Comparison of ENCODE assay signal across 2 cellular contexts in genomic region chr2:101147062-101147461, GRCh38.
TF ChIP-seq lines count a peak whose summit lies in the region.

No MANE protein-coding gene starts in this region.

TF ChIP-seq in A549, 52 proteins besides CTCF, POLR2A, EP300 and RAD21:
- TF ChIP-seq USF2 (IDR thresholded peaks at IDR 0.05) (no peak), EHF (CRISPR knock-in tag; IDR thresholded peaks at IDR 0.05) (no peak), GATA3 (IDR thresholded peaks at IDR 0.05; ENCODE audit: borderline replicate concordance) (no peak), RFX5 (IDR thresholded peaks at IDR 0.05) (no peak), NFE2L2 (conservative IDR thresholded peaks at IDR 0.05; ENCODE audit: low read length) (no peak), SREBF2 (IDR thresholded peaks at IDR 0.05) (no peak), E2F6 (IDR thresholded peaks at IDR 0.05; ENCODE audit: borderline replicate concordance, low read depth) (no peak), TFCP2L1 (CRISPR knock-in tag; IDR thresholded peaks at IDR 0.05) (no peak), POLR2AphosphoS2 (conservative IDR thresholded peaks at IDR 0.05; ENCODE audit: low read length) (no peak), ESRRA (IDR thresholded peaks at IDR 0.05; ENCODE audit: borderline replicate concordance, low read length) (no peak), RARB (CRISPR knock-in tag; IDR thresholded peaks at IDR 0.05) (no peak), HOXB5 (CRISPR knock-in tag; IDR thresholded peaks at IDR 0.05) (no peak), HOXA7 (CRISPR knock-in tag; IDR thresholded peaks at IDR 0.05) (no peak), HMGXB4 (CRISPR knock-in tag; IDR thresholded peaks at IDR 0.05; ENCODE audit: borderline replicate concordance) (no peak), ZC3H11A (IDR thresholded peaks at IDR 0.05) (no peak), ZNF302 (CRISPR knock-in tag; IDR thresholded peaks at IDR 0.05) (no peak), CHD4 (IDR thresholded peaks at IDR 0.05; ENCODE audit: borderline replicate concordance) (no peak), HOXB13 (CRISPR knock-in tag; IDR thresholded peaks at IDR 0.05; ENCODE audit: low read depth) (no peak)
- TF ChIP-seq, protein P1, sequence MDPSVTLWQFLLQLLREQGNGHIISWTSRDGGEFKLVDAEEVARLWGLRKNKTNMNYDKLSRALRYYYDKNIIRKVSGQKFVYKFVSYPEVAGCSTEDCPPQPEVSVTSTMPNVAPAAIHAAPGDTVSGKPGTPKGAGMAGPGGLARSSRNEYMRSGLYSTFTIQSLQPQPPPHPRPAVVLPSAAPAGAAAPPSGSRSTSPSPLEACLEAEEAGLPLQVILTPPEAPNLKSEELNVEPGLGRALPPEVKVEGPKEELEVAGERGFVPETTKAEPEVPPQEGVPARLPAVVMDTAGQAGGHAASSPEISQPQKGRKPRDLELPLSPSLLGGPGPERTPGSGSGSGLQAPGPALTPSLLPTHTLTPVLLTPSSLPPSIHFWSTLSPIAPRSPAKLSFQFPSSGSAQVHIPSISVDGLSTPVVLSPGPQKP (IDR thresholded peaks at IDR 0.05; ENCODE audit: low read depth, low read length): no peak

TF ChIP-seq in H1, 55 proteins besides CTCF, POLR2A, EP300 and RAD21:
- no peak for TF ChIP-seq SRF (IDR thresholded peaks at IDR 0.05; ENCODE audit: low read depth, low read length)
- no peak for TF ChIP-seq TAF1 (IDR thresholded peaks at IDR 0.05; ENCODE audit: low read depth, low read length)
- TF ChIP-seq CHD1 (IDR thresholded peaks at IDR 0.05; ENCODE audit: low read depth, low read length): no peak
- no peak for TF ChIP-seq HDAC6 (IDR thresholded peaks at IDR 0.05; ENCODE audit: low read depth, low read length)
- no peak for TF ChIP-seq SP2 (IDR thresholded peaks at IDR 0.05; ENCODE audit: low read length)
- no peak for TF ChIP-seq E2F6 (IDR thresholded peaks at IDR 0.05)
- no peak for TF ChIP-seq GTF2F1 (IDR thresholded peaks at IDR 0.05; ENCODE audit: borderline replicate concordance, low read depth, low read length)
- TF ChIP-seq NANOG (IDR thresholded peaks at IDR 0.05; ENCODE audit: insufficient read depth, low read depth, low read length, poor library complexity, severe bottlenecking): no peak
- no peak for TF ChIP-seq ASH2L (IDR thresholded peaks at IDR 0.05; ENCODE audit: low read length)
- TF ChIP-seq, protein P2, sequence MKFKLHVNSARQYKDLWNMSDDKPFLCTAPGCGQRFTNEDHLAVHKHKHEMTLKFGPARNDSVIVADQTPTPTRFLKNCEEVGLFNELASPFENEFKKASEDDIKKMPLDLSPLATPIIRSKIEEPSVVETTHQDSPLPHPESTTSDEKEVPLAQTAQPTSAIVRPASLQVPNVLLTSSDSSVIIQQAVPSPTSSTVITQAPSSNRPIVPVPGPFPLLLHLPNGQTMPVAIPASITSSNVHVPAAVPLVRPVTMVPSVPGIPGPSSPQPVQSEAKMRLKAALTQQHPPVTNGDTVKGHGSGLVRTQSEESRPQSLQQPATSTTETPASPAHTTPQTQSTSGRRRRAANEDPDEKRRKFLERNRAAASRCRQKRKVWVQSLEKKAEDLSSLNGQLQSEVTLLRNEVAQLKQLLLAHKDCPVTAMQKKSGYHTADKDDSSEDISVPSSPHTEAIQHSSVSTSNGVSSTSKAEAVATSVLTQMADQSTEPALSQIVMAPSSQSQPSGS (IDR thresholded peaks at IDR 0.05; ENCODE audit: low read length): no peak
- TF ChIP-seq, protein P3, sequence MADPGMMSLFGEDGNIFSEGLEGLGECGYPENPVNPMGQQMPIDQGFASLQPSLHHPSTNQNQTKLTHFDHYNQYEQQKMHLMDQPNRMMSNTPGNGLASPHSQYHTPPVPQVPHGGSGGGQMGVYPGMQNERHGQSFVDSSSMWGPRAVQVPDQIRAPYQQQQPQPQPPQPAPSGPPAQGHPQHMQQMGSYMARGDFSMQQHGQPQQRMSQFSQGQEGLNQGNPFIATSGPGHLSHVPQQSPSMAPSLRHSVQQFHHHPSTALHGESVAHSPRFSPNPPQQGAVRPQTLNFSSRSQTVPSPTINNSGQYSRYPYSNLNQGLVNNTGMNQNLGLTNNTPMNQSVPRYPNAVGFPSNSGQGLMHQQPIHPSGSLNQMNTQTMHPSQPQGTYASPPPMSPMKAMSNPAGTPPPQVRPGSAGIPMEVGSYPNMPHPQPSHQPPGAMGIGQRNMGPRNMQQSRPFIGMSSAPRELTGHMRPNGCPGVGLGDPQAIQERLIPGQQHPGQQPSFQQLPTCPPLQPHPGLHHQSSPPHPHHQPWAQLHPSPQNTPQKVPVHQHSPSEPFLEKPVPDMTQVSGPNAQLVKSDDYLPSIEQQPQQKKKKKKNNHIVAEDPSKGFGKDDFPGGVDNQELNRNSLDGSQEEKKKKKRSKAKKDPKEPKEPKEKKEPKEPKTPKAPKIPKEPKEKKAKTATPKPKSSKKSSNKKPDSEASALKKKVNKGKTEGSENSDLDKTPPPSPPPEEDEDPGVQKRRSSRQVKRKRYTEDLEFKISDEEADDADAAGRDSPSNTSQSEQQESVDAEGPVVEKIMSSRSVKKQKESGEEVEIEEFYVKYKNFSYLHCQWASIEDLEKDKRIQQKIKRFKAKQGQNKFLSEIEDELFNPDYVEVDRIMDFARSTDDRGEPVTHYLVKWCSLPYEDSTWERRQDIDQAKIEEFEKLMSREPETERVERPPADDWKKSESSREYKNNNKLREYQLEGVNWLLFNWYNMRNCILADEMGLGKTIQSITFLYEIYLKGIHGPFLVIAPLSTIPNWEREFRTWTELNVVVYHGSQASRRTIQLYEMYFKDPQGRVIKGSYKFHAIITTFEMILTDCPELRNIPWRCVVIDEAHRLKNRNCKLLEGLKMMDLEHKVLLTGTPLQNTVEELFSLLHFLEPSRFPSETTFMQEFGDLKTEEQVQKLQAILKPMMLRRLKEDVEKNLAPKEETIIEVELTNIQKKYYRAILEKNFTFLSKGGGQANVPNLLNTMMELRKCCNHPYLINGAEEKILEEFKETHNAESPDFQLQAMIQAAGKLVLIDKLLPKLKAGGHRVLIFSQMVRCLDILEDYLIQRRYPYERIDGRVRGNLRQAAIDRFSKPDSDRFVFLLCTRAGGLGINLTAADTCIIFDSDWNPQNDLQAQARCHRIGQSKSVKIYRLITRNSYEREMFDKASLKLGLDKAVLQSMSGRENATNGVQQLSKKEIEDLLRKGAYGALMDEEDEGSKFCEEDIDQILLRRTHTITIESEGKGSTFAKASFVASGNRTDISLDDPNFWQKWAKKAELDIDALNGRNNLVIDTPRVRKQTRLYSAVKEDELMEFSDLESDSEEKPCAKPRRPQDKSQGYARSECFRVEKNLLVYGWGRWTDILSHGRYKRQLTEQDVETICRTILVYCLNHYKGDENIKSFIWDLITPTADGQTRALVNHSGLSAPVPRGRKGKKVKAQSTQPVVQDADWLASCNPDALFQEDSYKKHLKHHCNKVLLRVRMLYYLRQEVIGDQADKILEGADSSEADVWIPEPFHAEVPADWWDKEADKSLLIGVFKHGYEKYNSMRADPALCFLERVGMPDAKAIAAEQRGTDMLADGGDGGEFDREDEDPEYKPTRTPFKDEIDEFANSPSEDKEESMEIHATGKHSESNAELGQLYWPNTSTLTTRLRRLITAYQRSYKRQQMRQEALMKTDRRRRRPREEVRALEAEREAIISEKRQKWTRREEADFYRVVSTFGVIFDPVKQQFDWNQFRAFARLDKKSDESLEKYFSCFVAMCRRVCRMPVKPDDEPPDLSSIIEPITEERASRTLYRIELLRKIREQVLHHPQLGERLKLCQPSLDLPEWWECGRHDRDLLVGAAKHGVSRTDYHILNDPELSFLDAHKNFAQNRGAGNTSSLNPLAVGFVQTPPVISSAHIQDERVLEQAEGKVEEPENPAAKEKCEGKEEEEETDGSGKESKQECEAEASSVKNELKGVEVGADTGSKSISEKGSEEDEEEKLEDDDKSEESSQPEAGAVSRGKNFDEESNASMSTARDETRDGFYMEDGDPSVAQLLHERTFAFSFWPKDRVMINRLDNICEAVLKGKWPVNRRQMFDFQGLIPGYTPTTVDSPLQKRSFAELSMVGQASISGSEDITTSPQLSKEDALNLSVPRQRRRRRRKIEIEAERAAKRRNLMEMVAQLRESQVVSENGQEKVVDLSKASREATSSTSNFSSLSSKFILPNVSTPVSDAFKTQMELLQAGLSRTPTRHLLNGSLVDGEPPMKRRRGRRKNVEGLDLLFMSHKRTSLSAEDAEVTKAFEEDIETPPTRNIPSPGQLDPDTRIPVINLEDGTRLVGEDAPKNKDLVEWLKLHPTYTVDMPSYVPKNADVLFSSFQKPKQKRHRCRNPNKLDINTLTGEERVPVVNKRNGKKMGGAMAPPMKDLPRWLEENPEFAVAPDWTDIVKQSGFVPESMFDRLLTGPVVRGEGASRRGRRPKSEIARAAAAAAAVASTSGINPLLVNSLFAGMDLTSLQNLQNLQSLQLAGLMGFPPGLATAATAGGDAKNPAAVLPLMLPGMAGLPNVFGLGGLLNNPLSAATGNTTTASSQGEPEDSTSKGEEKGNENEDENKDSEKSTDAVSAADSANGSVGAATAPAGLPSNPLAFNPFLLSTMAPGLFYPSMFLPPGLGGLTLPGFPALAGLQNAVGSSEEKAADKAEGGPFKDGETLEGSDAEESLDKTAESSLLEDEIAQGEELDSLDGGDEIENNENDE (IDR thresholded peaks at IDR 0.05; ENCODE audit: insufficient replicate concordance, low read length): no peak
- no peak for TF ChIP-seq KDM5A (IDR thresholded peaks at IDR 0.05; ENCODE audit: low read length)
- no peak for TF ChIP-seq CBX8 (IDR thresholded peaks at IDR 0.05; ENCODE audit: borderline replicate concordance, low read depth, low read length)
- no peak for TF ChIP-seq SAP30 (IDR thresholded peaks at IDR 0.05; ENCODE audit: insufficient read depth, insufficient replicate concordance, low read length)
- TF ChIP-seq SIRT6 (IDR thresholded peaks at IDR 0.05; ENCODE audit: low read length): no peak
- no peak for TF ChIP-seq RFX5 (IDR thresholded peaks at IDR 0.05; ENCODE audit: borderline replicate concordance, low read depth, low read length)
- no peak for TF ChIP-seq JUN (IDR thresholded peaks at IDR 0.05; ENCODE audit: low read depth, low read length)
- TF ChIP-seq JUND (IDR thresholded peaks at IDR 0.05; ENCODE audit: low read length): no peak
- TF ChIP-seq MAX (IDR thresholded peaks at IDR 0.05): no peak
- TF ChIP-seq TEAD4 (IDR thresholded peaks at IDR 0.05; ENCODE audit: low read depth, low read length): no peak
TF ChIP-seq in H1: peak in this region for 0.
